22 cellular contexts compared by ENCODE assay signal in genomic region chr14:30651934-30652333, GRCh38. TPM values are rescaled to one million over a fixed set of nuclear protein-coding genes. Genes with fewer than 3 reads are reported as not detected.
DNase-seq lines count a peak whose midpoint lies in the region; ATAC-seq, FAIRE-seq and TF ChIP-seq lines count a peak whose summit lies in the region.
"Had no signal": no experiment of that assay in that cellular context is flagged by ENCODE, and none has a peak within 500 bp of the region (broad histone marks: within the 10 kb centered on the region; RNA-seq: fewer than 3 reads in every experiment).

No MANE protein-coding gene starts in this region.

- no peak overlapping the region for H2BK5ac ChIP-seq in IMR-90 (ENCODE audit: low read depth, low read length, poor library complexity, severe bottlenecking)

- H2AK9ac ChIP-seq in IMR-90 (replicated peaks; ENCODE audit: low read depth, low read length, poor library complexity), result no peak overlapping the region

- H2BK20ac ChIP-seq in IMR-90 (ENCODE audit: low read depth, low read length), result no peak overlapping the region

- no CpG with 5 or more reads among the region's 6 CpGs for WGBS in IMR-90 (ENCODE audit: extremely low coverage in 2 of 2, insufficient read length in 1 of 2), 2 experiments

- intact Hi-C loops in IMR-90 (cut with micrococcal nuclease), result no loop called here
- intact Hi-C loops in upper lobe of right lung (cut with DNase I), result no loop called here

- H4K8ac ChIP-seq in IMR-90 (ENCODE audit: low read depth in 2 of 2, low read length in 2 of 2), result no peak overlapping the region

- no peak overlapping the region for H2AK5ac ChIP-seq in IMR-90 (ENCODE audit: low read depth, low read length)

- H3K4me1 ChIP-seq in IMR-90 (ENCODE audit: control insufficient read depth, insufficient read depth, low read length), result peaks cover 2% of the 10 kb centered on the region; the same call in 1 of the 2 replicates
- no peaks in the 10 kb centered on the region for H3K4me1 ChIP-seq in upper lobe of right lung
- H3K4me1 ChIP-seq: A549 had no signal

- no peak overlapping the region for H2AFZ ChIP-seq in IMR-90 (replicated peaks; ENCODE audit: low read length, poor library complexity)
- H2AFZ ChIP-seq: GM23338 had no signal

- H3K27me3 Mint-ChIP-seq in progenitor cell of endocrine pancreas, result no peaks in the 10 kb centered on the region
- H3K27me3 Mint-ChIP-seq: CD4-positive, alpha-beta T cell had no signal

- H3K36me3 Mint-ChIP-seq in progenitor cell of endocrine pancreas (ENCODE audit: insufficient read depth), result peaks cover 10% of the 10 kb centered on the region

- TF ChIP-seq POLR2A in GM12892 (IDR thresholded peaks at IDR 0.05; ENCODE audit: low read depth, low read length), result no peak
- no peak for TF ChIP-seq POLR2A in IMR-90 (IDR thresholded peaks at IDR 0.05; ENCODE audit: low read depth, low read length)
- peak; percentile 56 for TF ChIP-seq POLR2A in erythroblast (IDR thresholded peaks at IDR 0.05; ENCODE audit: low read length)

- peak; percentile 27 for FAIRE-seq in GM12892 (lab: Jason Lieb, UNC)
- FAIRE-seq: A549, GM19239, H54 had no signal

- H3K9ac ChIP-seq in IMR-90 (ENCODE audit: low read depth, low read length), result no peak overlapping the region

- H3K4me1 Mint-ChIP-seq in progenitor cell of endocrine pancreas (ENCODE audit: low read depth), result no peaks in the 10 kb centered on the region
- H3K4me1 Mint-ChIP-seq: GM23338 had no signal

- no peaks in the 10 kb centered on the region for H3K9me3 ChIP-seq in IMR-90 (ENCODE audit: control insufficient read depth, insufficient read depth, low read length)
- no peaks in the 10 kb centered on the region for H3K9me3 ChIP-seq in upper lobe of right lung
- H3K9me3 ChIP-seq: A549 had no signal

- dilution Hi-C loops in IMR-90 (cut with HindIII; ENCODE audit: low sequenced_read_pairs, unreplicated experiment), result no loop called here

- H3K27ac Mint-ChIP-seq in progenitor cell of endocrine pancreas, result peak overlapping the region; percentile 11
- H3K27ac Mint-ChIP-seq: CD4-positive, alpha-beta T cell; GM23338 had no signal

- peaks cover 4 to 30% of the 10 kb centered on the region in 2 experiments; a peak in 3 of 4 replicates for H3K79me1 ChIP-seq in IMR-90 (ENCODE audit: low read depth in 1 of 2, low read length in 2 of 2)

- DNase-seq in GM12892 (ENCODE audit: insufficient read length) (no peak), IMR-90 (peak; percentile 10), erythroblast (lab: John Stamatoyannopoulos, UW) (peak; percentile 88 to 93), progenitor cell of endocrine pancreas (ENCODE audit: low spot score, unreplicated experiment) (no peak), upper lobe of right lung (no peak), T1000 (lab: John Stamatoyannopoulos, UW) (no peak)
- DNase-seq: AML-193; CD4-positive, alpha-beta T cell; DMS153; DMS79; GF-D8; HCEC 1CT; Karpas-422; KBM-7 had no signal

- H3K4ac ChIP-seq in IMR-90 (ENCODE audit: low read depth, low read length), result no peak overlapping the region

- H4K5ac ChIP-seq in IMR-90 (ENCODE audit: low read depth, low read length), result no peak overlapping the region

- no peak overlapping the region for H3K4me2 ChIP-seq in IMR-90 (ENCODE audit: low read depth, low read length)
- H3K4me2 ChIP-seq: A549, GM23338 had no signal

- H4K20me1 ChIP-seq in IMR-90 (ENCODE audit: insufficient read depth, low read length), result peaks cover 5% of the 10 kb centered on the region; the same call in 1 of the 2 replicates

- no peak overlapping the region for H3K27ac ChIP-seq in IMR-90 (ENCODE audit: insufficient read depth, low read length)
- no peak overlapping the region for H3K27ac ChIP-seq in upper lobe of right lung
- H3K27ac ChIP-seq: 22Rv1, A549, C4-2B, HL-60 had no signal

- no peaks in the 10 kb centered on the region for H3K27me3 ChIP-seq in IMR-90 (ENCODE audit: control insufficient read depth, insufficient read depth, low read length)
- no peaks in the 10 kb centered on the region for H3K27me3 ChIP-seq in upper lobe of right lung

- no peak overlapping the region for H2BK15ac ChIP-seq in IMR-90 (ENCODE audit: low read depth, low read length)

- BruUV-seq in IMR-90 (replicated peaks; lab: Mats Ljungman, UMichigan), result no TSS peak

- H3K4me3 Mint-ChIP-seq in progenitor cell of endocrine pancreas (ENCODE audit: low read depth), result no peak overlapping the region
- H3K4me3 Mint-ChIP-seq: CD4-positive, alpha-beta T cell; GM23338 had no signal

- no peaks in the 10 kb centered on the region for H3K9me3 Mint-ChIP-seq in progenitor cell of endocrine pancreas (ENCODE audit: low read depth)
- H3K9me3 Mint-ChIP-seq: CD4-positive, alpha-beta T cell; GM23338 had no signal

- H3K9me1 ChIP-seq in IMR-90 (ENCODE audit: insufficient read depth, low read length), result no peaks in the 10 kb centered on the region; the same call in none of the 2 replicates

- ATAC-seq in IMR-90 (ENCODE audit: low read depth) (peak; percentile 61), upper lobe of right lung (no peak), GM21717 (IDR thresholded peaks at IDR 0.05; ENCODE audit: unreplicated experiment) (no peak)
- ATAC-seq: A549, GM23338 had no signal

- H3K56ac ChIP-seq in IMR-90 (ENCODE audit: extremely low read depth, insufficient read depth, low read length), result no peak overlapping the region

- H3K4me3 ChIP-seq in IMR-90 (ENCODE audit: insufficient read depth, low read depth, low read length) (no peak overlapping the region), upper lobe of right lung (no peak overlapping the region)
- H3K4me3 ChIP-seq: A549, GM23338 had no signal

- H3K23ac ChIP-seq in IMR-90 (ENCODE audit: low read depth, low read length), result no peak overlapping the region

- POLR2A ChIA-PET in IMR-90 (lab: Charles Lee; ENCODE audit: unreplicated experiment), result no interaction called here

- TF ChIP-seq CTCF in IMR-90 (conservative IDR thresholded peaks at IDR 0.05; ENCODE audit: low read depth, low read length), result no peak
- TF ChIP-seq CTCF in progenitor cell of endocrine pancreas (IDR thresholded peaks at IDR 0.05; ENCODE audit: unreplicated experiment), result no peak
- TF ChIP-seq CTCF in upper lobe of right lung (IDR thresholded peaks at IDR 0.05), result no peak

- no peak overlapping the region for H3K14ac ChIP-seq in IMR-90 (replicated peaks; ENCODE audit: low read depth, low read length)

- TF ChIP-seq RAD21 in IMR-90 (IDR thresholded peaks at IDR 0.05; ENCODE audit: low read length), result no peak

- H3K36me3 ChIP-seq in IMR-90 (ENCODE audit: control insufficient read depth, insufficient read depth, low read length) (peaks cover 30% of the 10 kb centered on the region), upper lobe of right lung (peaks cover 87% of the 10 kb centered on the region)

- CTCF ChIA-PET in IMR-90 (lab: Yijun Ruan, JAX), result no interaction called here

- in situ Hi-C loops in IMR-90 (cut with MboI; ENCODE audit: low sequenced_read_pairs), result loop anchor here (10.0 kb wide), 1 partner anchor 253 kb away; no protein-coding TSS in a partner anchor

- no peak overlapping the region for H4K91ac ChIP-seq in IMR-90 (ENCODE audit: insufficient read depth, low read depth, low read length)

- H3K18ac ChIP-seq in IMR-90 (ENCODE audit: low read depth, low read length), result no peak overlapping the region

- H2BK120ac ChIP-seq in IMR-90 (ENCODE audit: low read depth, low read length), result no peak overlapping the region

TF ChIP-seq in IMR-90, 13 proteins besides CTCF, POLR2A, EP300 and RAD21:
- TF ChIP-seq CEBPB (IDR thresholded peaks at IDR 0.05; ENCODE audit: low read depth, low read length) (0 out of 2 replicates have a peak, but pooled peaks have one; percentile 9), RFX5 (IDR thresholded peaks at IDR 0.05; ENCODE audit: low read depth, low read length) (no peak), MAFK (IDR thresholded peaks at IDR 0.05; ENCODE audit: low read depth, low read length) (no peak), MAZ (IDR thresholded peaks at IDR 0.05; ENCODE audit: borderline replicate concordance, low read depth, low read length) (no peak), CHD1 (IDR thresholded peaks at IDR 0.05; ENCODE audit: low read depth, low read length) (no peak), BHLHE40 (IDR thresholded peaks at IDR 0.05; ENCODE audit: low read depth, low read length) (no peak)

RNA-seq across cellular contexts. Expression of gene SCFD1, which starts 29.8 kb away (rescaled TPM):
- 65.6 TPM for polyA plus RNA-seq in GM12892 (2012; ENCODE audit: missing spikeins)
- 74.0 and 143 TPM in 2 replicates for total RNA-seq in IMR-90 (2012; rRNA removed)
- 43.2 and 51.4 TPM in 2 replicates for polyA plus RNA-seq in IMR-90 (2012; rRNA removed)
- polyA plus RNA-seq in IMR-90 (2012; cell fraction: cytosol; rRNA removed), result 6.2 and 8.8 TPM in 2 replicates
- 6.4 and 72.5 TPM in 2 replicates for polyA plus RNA-seq in IMR-90 (2012; cell fraction: nucleus; rRNA removed; ENCODE audit: low replicate concordance)
- total RNA-seq in progenitor cell of endocrine pancreas, result 90.9 and 97.6 TPM in 2 replicates
- 72.6 TPM for total RNA-seq in upper lobe of right lung

Comparison
In these comparisons a context has a peak if more than half of its experiments do, and no peak if none do; other contexts are left out.
1. DNase-seq: peak in IMR-90 (single experiment) and erythroblast (2 of 2); none in GM12892 (single experiment), progenitor cell of endocrine pancreas (single experiment), upper lobe of right lung (single experiment) and T1000 (single experiment).